Comparison of ENCODE assay signal across 10 cellular contexts in the genomic region with DNA sequence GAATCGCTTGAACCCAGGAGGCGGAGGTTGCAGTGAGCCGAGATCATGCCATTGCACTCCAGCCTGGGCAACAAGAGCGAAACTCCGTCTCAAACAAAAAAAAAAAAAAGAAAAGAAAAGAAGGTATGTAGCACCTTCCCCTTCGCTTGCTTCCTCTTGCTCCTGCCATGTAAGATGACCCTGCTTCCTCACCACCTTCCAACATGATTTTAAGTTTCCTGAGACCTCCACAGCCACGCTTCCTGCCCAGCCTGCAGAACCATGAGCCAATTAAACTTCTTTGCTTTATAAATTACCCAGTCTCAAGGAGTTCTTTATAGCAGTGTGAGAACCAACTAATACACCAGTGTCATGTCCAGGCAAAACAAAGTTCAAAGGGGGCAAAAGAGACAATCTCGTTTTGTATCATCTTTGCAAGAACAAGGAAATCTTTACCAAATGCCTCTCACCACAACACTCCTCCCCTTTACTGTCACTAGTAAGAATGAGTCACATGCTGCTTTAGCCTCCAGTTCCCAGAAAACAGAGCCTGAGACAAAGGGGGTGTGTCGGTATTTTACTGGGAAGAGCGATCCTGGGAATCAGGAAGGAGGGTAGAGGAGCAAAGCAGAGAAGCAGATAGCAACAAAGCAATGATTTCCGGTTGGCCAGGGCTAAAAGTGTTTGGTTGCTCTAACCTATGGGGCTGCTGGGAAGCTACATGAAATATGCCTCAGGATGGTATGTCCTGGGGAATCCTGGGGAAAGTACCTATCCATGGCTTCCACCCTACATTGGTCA. TPM values are rescaled to one million over a fixed set of nuclear protein-coding genes. Genes with fewer than 3 reads are reported as not detected.
DNase-seq lines count a peak whose midpoint lies in the region; ATAC-seq and TF ChIP-seq lines count a peak whose summit lies in the region.
"Had no signal": no experiment of that assay in that cellular context is flagged by ENCODE, and none has a peak within 500 bp of the region (broad histone marks: within the 10 kb centered on the region; RNA-seq: fewer than 3 reads in every experiment).

No MANE protein-coding gene starts in this region.

- peak; percentile 88 for DNase-seq in GM04503 (ENCODE audit: low read depth)
- DNase-seq in OCI-M1 (lab: John Stamatoyannopoulos, UW), result peak; percentile 88
- DNase-seq in dermis blood vessel endothelial cell, result peak; percentile 88
- peak; percentile 35 for DNase-seq in neural progenitor cell (ENCODE audit: low spot score)
- no peak for DNase-seq in NCI-H2081 (lab: John Stamatoyannopoulos, UW)
- DNase-seq in iPS-NIHi7 (ENCODE audit: extremely low spot score), result no peak
- DNase-seq: tibial artery had no signal

- peaks cover 5% of the 10 kb centered on the region for H3K9me3 Mint-ChIP-seq in neural progenitor cell

- no peaks in the 10 kb centered on the region for H3K79me2 ChIP-seq in neural progenitor cell (ENCODE audit: low read depth)

- H3K27ac Mint-ChIP-seq in neural progenitor cell, result peak overlapping the region; percentile 47

- no peaks in the 10 kb centered on the region for H3K36me3 Mint-ChIP-seq in neural progenitor cell

- no peaks in the 10 kb centered on the region for H3K36me3 ChIP-seq in neural progenitor cell
- H3K36me3 ChIP-seq: neutrophil, tibial artery had no signal

- no peaks in the 10 kb centered on the region for H3K9me3 ChIP-seq in neural progenitor cell (ENCODE audit: low read depth)
- H3K9me3 ChIP-seq: neutrophil, tibial artery had no signal

- peaks cover 24% of the 10 kb centered on the region for H3K4me1 Mint-ChIP-seq in neural progenitor cell

- peaks cover 15% of the 10 kb centered on the region for H3K27me3 Mint-ChIP-seq in neural progenitor cell (ENCODE audit: insufficient read depth, low read depth)

- no peak overlapping the region for H3K4me3 ChIP-seq in neural progenitor cell
- H3K4me3 ChIP-seq: tibial artery had no signal

- H3K4me1 ChIP-seq in neural progenitor cell, result no peaks in the 10 kb centered on the region

- no peaks in the 10 kb centered on the region for H3F3A ChIP-seq in neural progenitor cell (ENCODE audit: low read depth)

- ATAC-seq in GM19467 (IDR thresholded peaks at IDR 0.05; ENCODE audit: unreplicated experiment) (no peak), GM21526 (IDR thresholded peaks at IDR 0.05; ENCODE audit: low FRiP score, unreplicated experiment) (no peak)

- peak overlapping the region; percentile 74 for H2AFZ ChIP-seq in neural progenitor cell (replicated peaks)

- H3K4me3 Mint-ChIP-seq in neural progenitor cell, result peak overlapping the region; percentile 36

- H4K20me1 ChIP-seq in neural progenitor cell (ENCODE audit: low read depth), result no peaks in the 10 kb centered on the region

- H3K9ac ChIP-seq in neural progenitor cell, result no peak overlapping the region

- H3K27ac ChIP-seq in neural progenitor cell, result no peak overlapping the region
- H3K27ac ChIP-seq: neutrophil had no signal

- no peak overlapping the region for H3K4me2 ChIP-seq in neural progenitor cell

- no peak for TF ChIP-seq CTCF in neural progenitor cell (IDR thresholded peaks at IDR 0.05)

- no peaks in the 10 kb centered on the region for H3K27me3 ChIP-seq in neural progenitor cell
- H3K27me3 ChIP-seq: neutrophil, tibial artery had no signal

RNA-seq across cellular contexts. Expression of gene MCHR1, which starts 10.5 kb away (rescaled TPM):
- total RNA-seq in dermis blood vessel endothelial cell (0.09 TPM in 1 of 2 replicates, not detected in the other), neural progenitor cell (ENCODE audit: low replicate concordance) (0.45 and 2.1 TPM in 2 replicates)

RNA-seq across cellular contexts. Expression of gene MRTFA, which starts 32.3 kb away (rescaled TPM):
- total RNA-seq in dermis blood vessel endothelial cell (33.1 and 41.4 TPM in 2 replicates), neural progenitor cell (ENCODE audit: low replicate concordance) (11.3 and 40.9 TPM in 2 replicates)

Comparison
In these comparisons a context has a peak if more than half of its experiments do, and no peak if none do; other contexts are left out.
1. DNase-seq: peak in GM04503 (single experiment), OCI-M1 (single experiment), dermis blood vessel endothelial cell (single experiment) and neural progenitor cell (single experiment); none in NCI-H2081 (0 of 2) and iPS-NIHi7 (single experiment).